ENCODE assay signal across 24 cellular contexts in the genomic region with DNA sequence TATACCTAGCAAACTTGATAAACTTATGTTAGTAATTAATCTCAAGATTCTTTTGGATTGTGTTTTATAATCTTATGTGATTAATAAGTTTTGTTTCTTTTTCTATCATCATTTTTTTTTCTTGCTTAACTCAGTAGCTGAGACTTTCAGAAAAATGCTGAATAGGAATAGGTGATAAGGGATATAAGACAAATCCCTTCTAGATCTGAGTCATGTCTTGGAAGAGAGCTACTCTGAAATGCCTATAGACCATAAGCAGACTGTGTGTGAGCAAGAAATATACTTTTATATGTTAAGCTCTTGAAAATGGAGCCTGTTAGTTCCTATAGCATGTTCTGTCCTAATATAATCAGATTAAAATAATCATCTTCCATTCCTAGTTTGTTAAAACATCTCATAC.
"Had no signal": no experiment of that assay in that cellular context is flagged by ENCODE, and none has a peak within 500 bp of the region (broad histone marks: within the 10 kb centered on the region; RNA-seq: fewer than 3 reads in every experiment).

No MANE protein-coding gene starts in this region.

- FAIRE-seq: kidney had no signal

- H3K79me2 ChIP-seq: parathyroid adenoma had no signal

- H3K9ac ChIP-seq: parathyroid adenoma had no signal

- H2AFZ ChIP-seq: parathyroid adenoma had no signal

- H3K9me3 ChIP-seq: colonic mucosa, gastroesophageal sphincter, psoas muscle, testis, tibial nerve had no signal

- H3K27me3 ChIP-seq: colonic mucosa, gastroesophageal sphincter, testis, tibial nerve had no signal

- ATAC-seq: gastroesophageal sphincter; left cardiac atrium; left ventricle myocardium superior; psoas muscle; sciatic nerve; stimulated activated naive B cell treated with anti-CD40 and anti-IgM and Interleukin-4, amounts not matched to agents 10 μg/mL and 1 μg/mL and 100 μg/mL, for 72 hours; stimulated activated naive CD8-positive, alpha-beta T cell treated with anti-CD3 and anti-CD28 coated beads, Interleukin-15, amount 100 ng/mL, for 72 hours had no signal

- H3K27ac ChIP-seq: colonic mucosa, gastroesophageal sphincter, parathyroid adenoma, psoas muscle, testis, tibial nerve had no signal

- H3K4me3 ChIP-seq: colonic mucosa, gastroesophageal sphincter, psoas muscle, testis, tibial nerve had no signal

- H3K36me3 ChIP-seq: colonic mucosa had no signal

- H3K4me1 ChIP-seq: colonic mucosa, gastroesophageal sphincter, parathyroid adenoma, psoas muscle, testis, tibial nerve had no signal

- DNase-seq: cerebellar nuclear complex; colonic mucosa; dermis blood vessel endothelial cell; erythroblast; foreskin fibroblast; glutamatergic neuron; immature natural killer cell; kidney; left cardiac atrium; left ventricle myocardium superior; mesendoderm; naive B cell; nephron progenitor cell; psoas muscle; retina; stimulated activated CD4-positive, alpha-beta T cell treated with anti-CD3 and anti-CD28 coated beads, Interleukin-2, amount 100 ng/mL, for 24 hours; stimulated activated CD4-positive, alpha-beta T cell treated with anti-CD3 and anti-CD28 coated beads, Interleukin-4, amount 100 ng/mL, for 4 hours; stimulated activated naive B cell treated with anti-CD40 and anti-IgM and Interleukin-4, amounts not matched to agents 10 μg/mL and 1 μg/mL and 100 μg/mL, for 72 hours; stimulated activated naive CD8-positive, alpha-beta T cell treated with anti-CD3 and anti-CD28 coated beads, Interleukin-15, amount 100 ng/mL, for 72 hours; testis had no signal
